In genomic region chr4:184887947-184888346, GRCh38 we compare ENCODE assay signal across 18 cellular contexts.
A peak's percentile ranks its signal among the peaks of the same experiment; 100 is the strongest.
DNase-seq lines count a peak whose midpoint lies in the region; ATAC-seq and TF ChIP-seq lines count a peak whose summit lies in the region.
"Had no signal": no experiment of that assay in that cellular context is flagged by ENCODE, and none has a peak within 500 bp of the region (broad histone marks: within the 10 kb centered on the region; RNA-seq: fewer than 3 reads in every experiment).

No MANE protein-coding gene starts in this region.

- no peak overlapping the region for H3K9ac ChIP-seq in BLaER1
- no peak overlapping the region for H3K9ac ChIP-seq in BLaER1 treated with 17β-estradiol and CSF1 and Interleukin-3, amounts not matched to agents 10 nM and 100 nM

- no peaks in the 10 kb centered on the region for H3K36me3 Mint-ChIP-seq in stimulated activated effector memory CD8-positive, alpha-beta T cell treated with anti-CD3 and anti-CD28 coated beads, Interleukin-12 subunit alpha, Interleukin-12 subunit beta, amount 100 ng/mL, for 72 hours
- H3K36me3 Mint-ChIP-seq: CD14-positive monocyte; CD8-positive, alpha-beta memory T cell had no signal

- H3K9me3 Mint-ChIP-seq in stimulated activated effector memory CD8-positive, alpha-beta T cell treated with anti-CD3 and anti-CD28 coated beads, Interleukin-12 subunit alpha, Interleukin-12 subunit beta, amount 100 ng/mL, for 72 hours = no peaks in the 10 kb centered on the region
- H3K9me3 Mint-ChIP-seq: CD4-positive, alpha-beta T cell; CD8-positive, alpha-beta memory T cell; GM23338; H9 had no signal

- H3K27ac Mint-ChIP-seq in stimulated activated effector memory CD8-positive, alpha-beta T cell treated with anti-CD3 and anti-CD28 coated beads, Interleukin-12 subunit alpha, Interleukin-12 subunit beta, amount 100 ng/mL, for 72 hours = no peak overlapping the region
- H3K27ac Mint-ChIP-seq: CD4-positive, alpha-beta T cell; CD8-positive, alpha-beta memory T cell; GM23338; H9 had no signal

- TF ChIP-seq CTCF in coronary artery (IDR thresholded peaks at IDR 0.05) = no peak
- TF ChIP-seq CTCF in GM13977 (IDR thresholded peaks at IDR 0.05; ENCODE audit: extremely low read depth, insufficient read depth, missing control alignments) = no peak

- in situ Hi-C loops in GM13977 (cut with MboI; ENCODE audit: low pct_unique_long_range_greater_than_20kb, low sequenced_read_pairs, unreplicated experiment) = no loop called here

- no peak overlapping the region for H3K4me3 Mint-ChIP-seq in stimulated activated effector memory CD8-positive, alpha-beta T cell treated with anti-CD3 and anti-CD28 coated beads, Interleukin-12 subunit alpha, Interleukin-12 subunit beta, amount 100 ng/mL, for 72 hours
- H3K4me3 Mint-ChIP-seq: CD4-positive, alpha-beta T cell; CD8-positive, alpha-beta memory T cell; GM23338; H9 had no signal

- peak overlapping the region; percentile 72 for H3K4me2 ChIP-seq in BLaER1
- peak overlapping the region; percentile 29 to 95 (median 65); a peak in 20 of 22 replicates for H3K4me2 ChIP-seq in BLaER1 treated with 17β-estradiol and CSF1 and Interleukin-3, amounts not matched to agents 10 nM and 100 nM
- H3K4me2 ChIP-seq: GM23338 had no signal

- H3K4me3 ChIP-seq in BLaER1 (no peak overlapping the region), coronary artery (no peak overlapping the region)
- no peak overlapping the region for H3K4me3 ChIP-seq in BLaER1 treated with 17β-estradiol and CSF1 and Interleukin-3, amounts not matched to agents 10 nM and 100 nM
- H3K4me3 ChIP-seq: GM12878, GM23338 had no signal

- peaks cover 44% of the 10 kb centered on the region for H3K4me1 ChIP-seq in BLaER1
- H3K4me1 ChIP-seq in BLaER1 treated with 17β-estradiol and CSF1 and Interleukin-3, amounts not matched to agents 10 nM and 100 nM = peaks cover 37 to 65% (median 52%) of the 10 kb centered on the region in 10 experiments

- no peaks in the 10 kb centered on the region for H4K20me1 ChIP-seq in BLaER1
- no peaks in the 10 kb centered on the region for H4K20me1 ChIP-seq in BLaER1 treated with 17β-estradiol and CSF1 and Interleukin-3, amounts not matched to agents 10 nM and 100 nM

- no peaks in the 10 kb centered on the region for H3K36me3 ChIP-seq in BLaER1
- H3K36me3 ChIP-seq in BLaER1 treated with 17β-estradiol and CSF1 and Interleukin-3, amounts not matched to agents 10 nM and 100 nM = no peaks in the 10 kb centered on the region

- no peaks in the 10 kb centered on the region for H3K4me1 Mint-ChIP-seq in stimulated activated effector memory CD8-positive, alpha-beta T cell treated with anti-CD3 and anti-CD28 coated beads, Interleukin-12 subunit alpha, Interleukin-12 subunit beta, amount 100 ng/mL, for 72 hours
- H3K4me1 Mint-ChIP-seq: CD8-positive, alpha-beta memory T cell; GM23338 had no signal

- H3K9me3 ChIP-seq in BLaER1 = no peaks in the 10 kb centered on the region
- H3K9me3 ChIP-seq in BLaER1 treated with 17β-estradiol and CSF1 and Interleukin-3, amounts not matched to agents 10 nM and 100 nM (replicated peaks in 1 of 11) = 0 out of 22 replicates have a peak, but pooled peaks cover 0 to under 1% (median 0%) of the 10 kb centered on the region in 11 experiments

- ATAC-seq in stimulated activated effector memory CD8-positive, alpha-beta T cell treated with anti-CD3 and anti-CD28 coated beads, Interleukin-12 subunit alpha, Interleukin-12 subunit beta, amount 100 ng/mL, for 72 hours = peak; percentile 21
- no peak for ATAC-seq in GM18861 (IDR thresholded peaks at IDR 0.05; ENCODE audit: unreplicated experiment)
- ATAC-seq: GM12878, GM23338, HCT116 had no signal

- H3K27ac ChIP-seq in BLaER1 (0 out of 2 replicates have a peak overlapping the region, but pooled peaks have one; percentile 1), coronary artery (no peak overlapping the region)
- H3K27ac ChIP-seq in BLaER1 treated with 17β-estradiol and CSF1 and Interleukin-3, amounts not matched to agents 10 nM and 100 nM = peak overlapping the region in 7 of 11 experiments; percentile 5 to 75 (median 49); a peak in 9 of 22 replicates

- no peaks in the 10 kb centered on the region for H3K27me3 ChIP-seq in BLaER1
- no peaks in the 10 kb centered on the region for H3K27me3 ChIP-seq in BLaER1 treated with 17β-estradiol and CSF1 and Interleukin-3, amounts not matched to agents 10 nM and 100 nM

- DNase-seq in coronary artery (ENCODE audit: low spot score) (peak; percentile 35), GM13977 (ENCODE audit: low spot score) (no peak), NCI-H2029 (lab: John Stamatoyannopoulos, UW) (no peak)
- no peak for DNase-seq in stimulated activated effector memory CD8-positive, alpha-beta T cell treated with anti-CD3 and anti-CD28 coated beads, Interleukin-12 subunit alpha, Interleukin-12 subunit beta, amount 100 ng/mL, for 72 hours (ENCODE audit: low spot score in 2 of 2)
- DNase-seq: CD4-positive, alpha-beta T cell; CD8-positive, alpha-beta memory T cell; DMS 273 treated with DMSO at 0.1 percent for 48 hours; DMS79; EL; GDM1; H9 had no signal

Comparison
In these comparisons a context has a peak if more than half of its experiments do, and no peak if none do; other contexts are left out.
1. H3K27ac ChIP-seq: peak in BLaER1 (single experiment) and BLaER1 treated with 17β-estradiol and CSF1 and Interleukin-3, amounts not matched to agents 10 nM and 100 nM (7 of 11); none in coronary artery (0 of 2).